Comparison of ENCODE assay signal across 1 cellular context in the genomic region with DNA sequence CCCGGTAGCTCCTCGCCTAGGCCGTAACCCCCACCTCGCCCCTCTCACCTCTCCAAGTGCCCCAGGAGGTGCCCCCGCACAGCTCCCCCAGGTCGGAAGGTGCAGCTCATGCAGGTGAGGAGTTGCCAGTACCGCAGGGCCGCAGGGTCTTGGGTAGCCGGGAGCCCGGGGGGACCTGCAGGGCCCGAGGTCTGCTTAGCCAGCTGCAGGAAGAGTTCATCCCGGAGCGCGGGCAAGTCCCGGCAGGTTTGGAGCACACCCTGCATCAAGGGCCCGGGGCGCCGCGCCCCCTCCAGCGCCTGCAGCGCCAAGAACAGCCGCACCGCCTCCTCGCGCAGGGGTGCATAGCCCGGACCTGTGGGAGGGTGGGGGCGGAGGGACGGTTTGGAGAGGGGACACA.
TF ChIP-seq lines count a peak whose summit lies in the region.

No MANE protein-coding gene starts in this region.

TF ChIP-seq in WTC11, 78 proteins besides CTCF, POLR2A, EP300 and RAD21 (continued from another document):
- no peak for TF ChIP-seq ATF1 (CRISPR knock-in tag; IDR thresholded peaks at IDR 0.05)
- TF ChIP-seq, protein P1, sequence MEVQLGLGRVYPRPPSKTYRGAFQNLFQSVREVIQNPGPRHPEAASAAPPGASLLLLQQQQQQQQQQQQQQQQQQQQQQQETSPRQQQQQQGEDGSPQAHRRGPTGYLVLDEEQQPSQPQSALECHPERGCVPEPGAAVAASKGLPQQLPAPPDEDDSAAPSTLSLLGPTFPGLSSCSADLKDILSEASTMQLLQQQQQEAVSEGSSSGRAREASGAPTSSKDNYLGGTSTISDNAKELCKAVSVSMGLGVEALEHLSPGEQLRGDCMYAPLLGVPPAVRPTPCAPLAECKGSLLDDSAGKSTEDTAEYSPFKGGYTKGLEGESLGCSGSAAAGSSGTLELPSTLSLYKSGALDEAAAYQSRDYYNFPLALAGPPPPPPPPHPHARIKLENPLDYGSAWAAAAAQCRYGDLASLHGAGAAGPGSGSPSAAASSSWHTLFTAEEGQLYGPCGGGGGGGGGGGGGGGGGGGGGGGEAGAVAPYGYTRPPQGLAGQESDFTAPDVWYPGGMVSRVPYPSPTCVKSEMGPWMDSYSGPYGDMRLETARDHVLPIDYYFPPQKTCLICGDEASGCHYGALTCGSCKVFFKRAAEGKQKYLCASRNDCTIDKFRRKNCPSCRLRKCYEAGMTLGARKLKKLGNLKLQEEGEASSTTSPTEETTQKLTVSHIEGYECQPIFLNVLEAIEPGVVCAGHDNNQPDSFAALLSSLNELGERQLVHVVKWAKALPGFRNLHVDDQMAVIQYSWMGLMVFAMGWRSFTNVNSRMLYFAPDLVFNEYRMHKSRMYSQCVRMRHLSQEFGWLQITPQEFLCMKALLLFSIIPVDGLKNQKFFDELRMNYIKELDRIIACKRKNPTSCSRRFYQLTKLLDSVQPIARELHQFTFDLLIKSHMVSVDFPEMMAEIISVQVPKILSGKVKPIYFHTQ (CRISPR knock-in tag; IDR thresholded peaks at IDR 0.05), result no peak
